ENCODE assay signal across 14 cellular contexts in the genomic region with DNA sequence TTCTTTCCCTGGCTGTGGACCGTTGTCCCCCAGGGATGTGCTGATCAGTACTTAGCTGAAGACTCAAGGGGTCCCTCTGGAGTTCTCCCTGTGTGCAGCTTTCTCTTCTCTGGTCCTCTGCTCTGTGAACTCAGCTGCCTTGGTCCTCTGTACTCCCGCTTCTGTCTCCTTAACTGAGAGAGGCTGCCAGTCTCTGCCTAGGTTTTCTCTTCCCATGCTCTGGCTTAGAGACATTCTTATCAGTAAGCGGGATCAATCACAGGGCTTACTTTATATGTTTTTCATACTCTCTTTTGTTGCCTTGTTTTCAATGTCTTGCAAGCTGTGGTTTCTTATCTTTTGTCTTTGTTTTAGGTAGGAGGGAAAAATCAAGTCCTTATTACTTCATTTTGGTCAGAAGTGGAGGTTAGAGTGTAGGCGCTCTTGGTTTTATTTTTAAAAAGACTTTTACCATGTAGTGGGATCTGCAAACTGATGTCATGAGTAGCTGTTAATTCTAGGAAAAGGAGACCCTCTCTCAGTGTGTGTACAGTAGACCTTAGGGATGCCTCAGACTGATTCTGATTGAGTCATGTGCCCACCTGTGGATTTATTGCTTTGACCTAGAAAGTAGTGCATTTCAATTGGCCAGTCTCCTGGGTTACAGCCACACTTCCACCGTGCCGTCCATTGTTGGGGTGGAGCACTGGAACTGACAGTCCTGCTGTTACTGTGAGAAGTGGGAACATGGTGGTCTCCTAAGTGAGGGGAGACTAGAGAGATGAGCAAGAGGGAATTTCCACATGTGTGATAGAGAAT. TPM values are rescaled to one million over a fixed set of nuclear protein-coding genes. Genes with fewer than 3 reads are reported as not detected.
DNase-seq lines count a peak whose midpoint lies in the region; ATAC-seq, FAIRE-seq and TF ChIP-seq lines count a peak whose summit lies in the region.
"Had no signal": no experiment of that assay in that cellular context is flagged by ENCODE, and none has a peak within 500 bp of the region (broad histone marks: within the 10 kb centered on the region; RNA-seq: fewer than 3 reads in every experiment).

No MANE protein-coding gene starts in this region.

- H3K36me3 Mint-ChIP-seq in CD4-positive, CD25-positive, alpha-beta regulatory T cell = peaks cover 37% of the 10 kb centered on the region
- peaks cover 15% of the 10 kb centered on the region for H3K36me3 Mint-ChIP-seq in activated naive CD8-positive, alpha-beta T cell
- peaks cover 6 to 13% (median 7%) of the 10 kb centered on the region in 3 donors for H3K36me3 Mint-ChIP-seq in immature natural killer cell

- intact Hi-C loops in sigmoid colon (cut with DNase I) = no loop called here

- no peaks in the 10 kb centered on the region for H3K27me3 ChIP-seq in CD4-positive, CD25-positive, alpha-beta regulatory T cell (ENCODE audit: control insufficient read depth, insufficient read depth, low read length)
- no peaks in the 10 kb centered on the region for H3K27me3 ChIP-seq in MG63
- H3K27me3 ChIP-seq in sigmoid colon = no peaks in the 10 kb centered on the region
- H3K27me3 ChIP-seq: SJSA1, tibial artery had no signal

- no peak overlapping the region for H3K27ac ChIP-seq in CD4-positive, CD25-positive, alpha-beta regulatory T cell (ENCODE audit: insufficient read depth, low read length, poor library complexity, severe bottlenecking)
- H3K27ac ChIP-seq in sigmoid colon = no peak overlapping the region
- H3K27ac ChIP-seq: SJSA1, tibial artery had no signal

- TF ChIP-seq POLR2A in GM12892 (IDR thresholded peaks at IDR 0.05; ENCODE audit: low read depth, low read length) (no peak), sigmoid colon (IDR thresholded peaks at IDR 0.05) (no peak)

- TF ChIP-seq EP300 in sigmoid colon (IDR thresholded peaks at IDR 0.05) = no peak

- peaks cover 13% of the 10 kb centered on the region for H3K36me3 ChIP-seq in CD4-positive, CD25-positive, alpha-beta regulatory T cell (ENCODE audit: control insufficient read depth, insufficient read depth, low read length)
- H3K36me3 ChIP-seq in MG63 (peaks cover 38% of the 10 kb centered on the region), sigmoid colon (peaks cover 0 to 5% (median 0%) of the 10 kb centered on the region in 4 donors)

- WGBS in sigmoid colon, 2 donors = 76 to 88% methylated on average over 6 of the region's 6 CpGs

- H3K4me3 Mint-ChIP-seq in CD4-positive, CD25-positive, alpha-beta regulatory T cell = no peak overlapping the region
- H3K4me3 Mint-ChIP-seq in activated naive CD8-positive, alpha-beta T cell = peak overlapping the region; percentile 34
- no peak overlapping the region for H3K4me3 Mint-ChIP-seq in immature natural killer cell
- H3K4me3 Mint-ChIP-seq: HFFc6 had no signal

- no peak for DNase-seq in CD4-positive, CD25-positive, alpha-beta regulatory T cell
- DNase-seq in GM12892 (ENCODE audit: insufficient read length) (no peak), immature natural killer cell (no peak), MG63 (no peak), NCI-H510A treated with DMSO at 0.1 percent for 48 hours (lab: John Stamatoyannopoulos, UW) (no peak), sigmoid colon (no peak)
- DNase-seq: HFFc6, left colon, NCI-H446, posterior cingulate gyrus, tibial artery had no signal

- H3K9me3 Mint-ChIP-seq in CD4-positive, CD25-positive, alpha-beta regulatory T cell = no peaks in the 10 kb centered on the region
- H3K9me3 Mint-ChIP-seq in activated naive CD8-positive, alpha-beta T cell (ENCODE audit: low read depth) = no peaks in the 10 kb centered on the region
- H3K9me3 Mint-ChIP-seq in immature natural killer cell = no peaks in the 10 kb centered on the region
- H3K9me3 Mint-ChIP-seq: HFFc6 had no signal

- no peaks in the 10 kb centered on the region for H3K9me3 ChIP-seq in CD4-positive, CD25-positive, alpha-beta regulatory T cell (ENCODE audit: control insufficient read depth in 2 of 2, low read length in 2 of 2)
- H3K9me3 ChIP-seq in MG63 = no peaks in the 10 kb centered on the region
- no peaks in the 10 kb centered on the region for H3K9me3 ChIP-seq in sigmoid colon
- H3K9me3 ChIP-seq: SJSA1, tibial artery had no signal

- H3K27ac Mint-ChIP-seq in CD4-positive, CD25-positive, alpha-beta regulatory T cell = peak overlapping the region; percentile 0 to 59 (median 5)
- H3K27ac Mint-ChIP-seq in activated naive CD8-positive, alpha-beta T cell = peak overlapping the region; percentile 69
- H3K27ac Mint-ChIP-seq in immature natural killer cell = peak overlapping the region in 4 of 6 donors; percentile 1 to 72 (median 18)
- H3K27ac Mint-ChIP-seq: HFFc6 had no signal

- peaks cover 5 to 20% (median 12%) of the 10 kb centered on the region in 4 donors for H3K4me1 Mint-ChIP-seq in CD4-positive, CD25-positive, alpha-beta regulatory T cell
- H3K4me1 Mint-ChIP-seq in activated naive CD8-positive, alpha-beta T cell (ENCODE audit: low read depth) = peaks cover 24% of the 10 kb centered on the region
- H3K4me1 Mint-ChIP-seq in immature natural killer cell = no peaks in the 10 kb centered on the region

- no peaks in the 10 kb centered on the region for H3K4me1 ChIP-seq in CD4-positive, CD25-positive, alpha-beta regulatory T cell (ENCODE audit: control insufficient read depth, insufficient read depth, low read length, poor library complexity, severe bottlenecking)
- H3K4me1 ChIP-seq in sigmoid colon = no peaks in the 10 kb centered on the region
- H3K4me1 ChIP-seq: SJSA1, tibial artery had no signal

- H3K4me3 ChIP-seq in CD4-positive, CD25-positive, alpha-beta regulatory T cell (ENCODE audit: low read depth, low read length) = no peak overlapping the region
- H3K4me3 ChIP-seq in MG63 = no peak overlapping the region
- no peak overlapping the region for H3K4me3 ChIP-seq in sigmoid colon
- H3K4me3 ChIP-seq: SJSA1, tibial artery had no signal

- no peak for TF ChIP-seq CTCF in sigmoid colon (IDR thresholded peaks at IDR 0.05)

- peak; percentile 24 for FAIRE-seq in GM12892 (lab: Jason Lieb, UNC)

- ATAC-seq in CD4-positive, CD25-positive, alpha-beta regulatory T cell (ENCODE audit: low read depth in 2 of 2) = no peak
- no peak for ATAC-seq in GM18909 (IDR thresholded peaks at IDR 0.05; ENCODE audit: poor library complexity, unreplicated experiment)
- ATAC-seq: left colon had no signal

- H3K27me3 Mint-ChIP-seq in CD4-positive, CD25-positive, alpha-beta regulatory T cell = no peaks in the 10 kb centered on the region
- H3K27me3 Mint-ChIP-seq in activated naive CD8-positive, alpha-beta T cell = no peaks in the 10 kb centered on the region
- peaks cover 0 to 2% (median 0%) of the 10 kb centered on the region in 3 donors for H3K27me3 Mint-ChIP-seq in immature natural killer cell (ENCODE audit: low read depth in 3 of 3)

RNA-seq across cellular contexts. Expression of gene TTC3, which starts 46.6 kb away (rescaled TPM):
- total RNA-seq in CD4-positive, CD25-positive, alpha-beta regulatory T cell = 91.0 TPM
- polyA plus RNA-seq in CD4-positive, CD25-positive, alpha-beta regulatory T cell = 10 to 100 TPM; 34.3 to 63.7 (median 54.8) TPM
- polyA plus RNA-seq in GM12892 (2012; ENCODE audit: missing spikeins) = 61.4 TPM
- polyA plus RNA-seq in immature natural killer cell (10 to 100 TPM; 26.9 to 67.8 (median 31.2) TPM), sigmoid colon (10 to 100 TPM; 22.2 to 37.7 (median 26.4) TPM)
- total RNA-seq in MG63 (2014; rRNA removed; shearing (Covaris generic); ENCODE audit: low replicate concordance) = 61.0 and 130 TPM in 2 replicates
- total RNA-seq in sigmoid colon = 100 to 1,000 TPM; 108 to 151 (median 114) TPM

RNA-seq across cellular contexts. Expression of gene PIGP, which starts 46.7 kb away (rescaled TPM):
- 11.3 TPM for total RNA-seq in CD4-positive, CD25-positive, alpha-beta regulatory T cell
- 10 to 100 TPM; 19.9 to 35.3 (median 29.1) TPM for polyA plus RNA-seq in CD4-positive, CD25-positive, alpha-beta regulatory T cell
- 26.0 TPM for polyA plus RNA-seq in GM12892 (2012; ENCODE audit: missing spikeins)
- polyA plus RNA-seq in immature natural killer cell (10 to 100 TPM; 15.4 to 31.7 (median 26.6) TPM), sigmoid colon (10 to 100 TPM; 17.4 to 21.4 (median 19.4) TPM)
- 35.8 and 47.6 TPM in 2 replicates for total RNA-seq in MG63 (2014; rRNA removed; shearing (Covaris generic); ENCODE audit: low replicate concordance)
- total RNA-seq in sigmoid colon = 10 to 100 TPM; 10.2 to 36.7 (median 17.8) TPM

Comparison
In these comparisons a context has a peak if more than half of its experiments do, and no peak if none do; other contexts are left out.
1. H3K27ac Mint-ChIP-seq: peak in every context shown above with its lines; median percentile 69 in activated naive CD8-positive, alpha-beta T cell; 18 in immature natural killer cell; 5 in CD4-positive, CD25-positive, alpha-beta regulatory T cell.